Comparison of ENCODE assay signal across 9 cellular contexts in the genomic region with DNA sequence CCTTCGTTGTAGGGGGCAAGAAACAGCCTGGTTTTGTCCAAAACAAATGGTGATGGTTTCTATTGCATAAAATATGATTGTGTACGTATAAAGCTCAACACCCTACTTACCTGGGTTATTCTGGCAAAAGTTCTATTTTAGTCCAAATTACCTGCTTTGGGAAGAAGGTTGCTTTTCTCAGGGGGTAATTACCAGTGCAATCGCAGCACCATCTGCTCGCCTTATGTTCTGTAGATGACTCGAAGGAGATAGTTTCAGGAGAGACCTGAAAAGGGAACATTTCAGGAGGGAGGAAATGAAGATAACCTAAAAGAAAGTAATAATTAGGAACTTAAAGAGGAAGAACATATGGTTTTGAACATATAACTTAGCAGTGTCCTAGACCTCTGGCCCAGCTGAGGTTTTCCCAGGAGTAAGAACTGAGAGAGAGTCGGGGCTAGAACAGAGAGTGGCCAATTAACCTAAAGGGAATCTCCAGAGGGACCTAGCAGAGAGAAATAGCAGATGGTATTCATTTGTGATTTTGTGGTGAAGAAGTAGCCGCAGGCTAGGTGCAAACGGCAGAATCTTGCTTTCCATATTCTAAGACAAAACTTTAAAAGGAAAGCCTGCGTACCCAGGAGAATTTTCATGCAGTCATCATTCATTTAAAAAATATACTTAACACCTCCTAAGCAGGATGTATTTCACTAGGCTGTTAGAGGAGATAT.
"Had no signal": no experiment of that assay in that cellular context is flagged by ENCODE, and none has a peak within 500 bp of the region (broad histone marks: within the 10 kb centered on the region; RNA-seq: fewer than 3 reads in every experiment).

No MANE protein-coding gene starts in this region.

- H3K4me1 ChIP-seq: gastroesophageal sphincter, neural progenitor cell, spleen, suprapubic skin, upper lobe of left lung had no signal

- H3K27me3 ChIP-seq: gastroesophageal sphincter, neural progenitor cell, spleen, suprapubic skin, upper lobe of left lung had no signal

- H3K9me3 ChIP-seq: gastroesophageal sphincter, spleen, suprapubic skin, upper lobe of left lung had no signal

- H3K4me3 ChIP-seq: gastroesophageal sphincter, neural progenitor cell, spleen, suprapubic skin, upper lobe of left lung had no signal

- H3K4me2 ChIP-seq: neural progenitor cell had no signal

- ATAC-seq: activated naive CD8-positive, alpha-beta T cell treated with anti-CD3 and anti-CD28 coated beads, Interleukin-2, amount 50 U/mL, for 24 hours; gastroesophageal sphincter; sciatic nerve had no signal

- H2AFZ ChIP-seq: neural progenitor cell had no signal

- H3K9ac ChIP-seq: neural progenitor cell had no signal

- H3K27ac ChIP-seq: gastroesophageal sphincter, neural progenitor cell, spleen, suprapubic skin, upper lobe of left lung had no signal

- H3K36me3 ChIP-seq: gastroesophageal sphincter, neural progenitor cell, spleen, suprapubic skin, upper lobe of left lung had no signal

- DNase-seq: activated CD4-positive, alpha-beta T cell treated with anti-CD3 and anti-CD28 coated beads, Interleukin-2, amount 50 U/mL, for 48 hours; activated naive CD4-positive, alpha-beta T cell treated with anti-CD3 and anti-CD28 coated beads for 36 hours; activated naive CD8-positive, alpha-beta T cell treated with anti-CD3 and anti-CD28 coated beads, Interleukin-2, amount 50 U/mL, for 24 hours; spleen; upper lobe of left lung had no signal
